ENCODE assay signal across 23 cellular contexts in the genomic region with DNA sequence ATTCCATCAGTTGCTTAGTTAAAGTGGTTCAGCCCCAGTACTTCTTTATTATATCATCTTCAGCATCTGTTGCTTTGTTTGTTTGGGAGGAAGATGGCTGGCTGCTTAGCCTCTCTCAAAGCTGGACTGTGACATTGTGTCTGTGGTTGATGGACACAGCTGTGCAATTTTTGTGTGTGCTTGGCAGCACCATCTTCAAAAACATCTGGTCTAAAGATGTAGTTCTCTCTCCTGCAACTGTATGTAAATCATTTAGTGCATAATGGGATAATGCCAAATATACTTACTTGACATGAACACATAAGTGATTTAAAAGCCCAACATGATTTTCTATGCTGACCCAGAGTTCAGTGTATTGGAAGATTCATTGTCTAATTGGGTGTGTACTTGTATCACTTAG.
DNase-seq lines count a peak whose midpoint lies in the region; ATAC-seq and TF ChIP-seq lines count a peak whose summit lies in the region.
"Had no signal": no experiment of that assay in that cellular context is flagged by ENCODE, and none has a peak within 500 bp of the region (broad histone marks: within the 10 kb centered on the region; RNA-seq: fewer than 3 reads in every experiment).

No MANE protein-coding gene starts in this region.

- peaks cover 79% of the 10 kb centered on the region for H4K20me1 ChIP-seq in IMR-90 (ENCODE audit: insufficient read depth, low read length)

- H2AK5ac ChIP-seq in IMR-90 (ENCODE audit: low read depth, low read length), result no peak overlapping the region

- no peaks in the 10 kb centered on the region for H3K27me3 ChIP-seq in IMR-90 (ENCODE audit: control insufficient read depth, insufficient read depth, low read length)
- no peaks in the 10 kb centered on the region for H3K27me3 ChIP-seq in dorsolateral prefrontal cortex
- no peaks in the 10 kb centered on the region for H3K27me3 ChIP-seq in MG63
- H3K27me3 ChIP-seq: BLaER1 treated with 17β-estradiol and CSF1 and Interleukin-3, amounts not matched to agents 10 nM and 100 nM had no signal

- H4K91ac ChIP-seq in IMR-90 (ENCODE audit: insufficient read depth, low read depth, low read length), result no peak overlapping the region

- no peak overlapping the region for H4K8ac ChIP-seq in IMR-90 (ENCODE audit: low read depth in 2 of 2, low read length in 2 of 2)

- 0 out of 2 replicates have a peak overlapping the region, but pooled peaks have one; percentile 1 for H3K14ac ChIP-seq in IMR-90 (replicated peaks; ENCODE audit: low read depth, low read length)

- no peak for ATAC-seq in IMR-90 (ENCODE audit: low read depth)
- ATAC-seq: natural killer cell treated with Interleukin-12 subunit alpha and Interleukin-12 subunit beta and Interleukin-15 and Interleukin-18, amount 100 ng/mL, for 72 hours had no signal

- peak overlapping the region; percentile 46; the same call in 1 of the 2 replicates for H3K23ac ChIP-seq in IMR-90 (ENCODE audit: low read depth, low read length)

- CTCF ChIA-PET in IMR-90 (lab: Yijun Ruan, JAX), result interaction anchor here (0.6 kb wide), 1 partner anchor 80 kb away, joined by 3 read pairs; no protein-coding TSS in a partner anchor

- H3K4me3 ChIP-seq in IMR-90 (ENCODE audit: insufficient read depth, low read depth, low read length) (no peak overlapping the region), dorsolateral prefrontal cortex (peak overlapping the region in 1 of 59 donors; percentile 5), MG63 (no peak overlapping the region)
- H3K4me3 ChIP-seq: BLaER1 treated with 17β-estradiol and CSF1 and Interleukin-3, amounts not matched to agents 10 nM and 100 nM; lung had no signal

- H2AK9ac ChIP-seq in IMR-90 (replicated peaks; ENCODE audit: low read depth, low read length, poor library complexity), result no peak overlapping the region

- H2BK5ac ChIP-seq in IMR-90 (ENCODE audit: low read depth, low read length, poor library complexity, severe bottlenecking), result no peak overlapping the region

- in situ Hi-C loops in IMR-90 (cut with MboI; ENCODE audit: low sequenced_read_pairs), result no loop called here

- intact Hi-C loops in IMR-90 (cut with micrococcal nuclease), result no loop called here
- intact Hi-C loops in dorsolateral prefrontal cortex (cut with DNase I), result no loop called here

- H3K4me2 ChIP-seq in IMR-90 (ENCODE audit: low read depth, low read length), result no peak overlapping the region
- H3K4me2 ChIP-seq: BLaER1 treated with 17β-estradiol and CSF1 and Interleukin-3, amounts not matched to agents 10 nM and 100 nM had no signal

- H3K4ac ChIP-seq in IMR-90 (ENCODE audit: low read depth, low read length), result 0 out of 2 replicates have a peak overlapping the region, but pooled peaks have one; percentile 2

- TF ChIP-seq POLR2A in IMR-90 (IDR thresholded peaks at IDR 0.05; ENCODE audit: low read depth, low read length), result no peak

- TF ChIP-seq CTCF in IMR-90 (conservative IDR thresholded peaks at IDR 0.05; ENCODE audit: low read depth, low read length) (no peak), dorsolateral prefrontal cortex (IDR thresholded peaks at IDR 0.05 in 54 of 56, conservative IDR thresholded peaks at IDR 0.05 in 2 of 56; ENCODE audit: low read depth in 1 of 56, partially characterized antibody in 56 of 56) (no peak)

- H3K4me1 ChIP-seq in IMR-90 (ENCODE audit: control insufficient read depth, insufficient read depth, low read length), result peaks cover 24% of the 10 kb centered on the region

- no peak overlapping the region for H3K18ac ChIP-seq in IMR-90 (ENCODE audit: low read depth, low read length)

- POLR2A ChIA-PET in IMR-90 (lab: Charles Lee; ENCODE audit: unreplicated experiment), result no interaction called here

- no TSS peak for BruUV-seq in IMR-90 (replicated peaks; lab: Mats Ljungman, UMichigan)

- H3K9me1 ChIP-seq in IMR-90 (ENCODE audit: insufficient read depth, low read length), result peaks cover 31% of the 10 kb centered on the region

- DNase-seq in DMS 273 (lab: John Stamatoyannopoulos, UW; ENCODE audit: unreplicated experiment), result peak; percentile 33
- no peak for DNase-seq in DMS 273 treated with DMSO at 0.1 percent for 48 hours (lab: John Stamatoyannopoulos, UW)
- peak; percentile 77 for DNase-seq in IMR-90
- DNase-seq in dorsolateral prefrontal cortex, result no peak
- peak; percentile 23 for DNase-seq in midbrain (lab: John Stamatoyannopoulos, UW)
- no peak for DNase-seq in cerebellum (ENCODE audit: low spot score)
- no peak for DNase-seq in MG63
- DNase-seq in effector CD4-positive, alpha-beta T cell, result no peak
- DNase-seq: activated CD4-positive, alpha-beta T cell treated with anti-CD3 and anti-CD28 coated beads for 4 hours; activated effector memory CD4-positive, alpha-beta T cell treated with Interleukin-2 at 50 U/mL for 16 hours; caudate nucleus; GF-D8; NCI-H1694; NCI-H345; posterior cingulate gyrus; small intestine; stimulated activated CD4-positive, alpha-beta T cell treated with anti-CD3 and anti-CD28 coated beads, Interleukin-4, amount 100 ng/mL, for 1 hour had no signal

- H3K27ac ChIP-seq in IMR-90 (ENCODE audit: insufficient read depth, low read length) (no peak overlapping the region), dorsolateral prefrontal cortex (peak overlapping the region in 55 of 59 donors; percentile 1 to 96 (median 69))
- H3K27ac ChIP-seq: 22Rv1; BLaER1 treated with 17β-estradiol and CSF1 and Interleukin-3, amounts not matched to agents 10 nM and 100 nM; HL-60; RWPE1 had no signal

- no peak overlapping the region for H2BK20ac ChIP-seq in IMR-90 (ENCODE audit: low read depth, low read length)

- no peak overlapping the region for H2AFZ ChIP-seq in IMR-90 (replicated peaks; ENCODE audit: low read length, poor library complexity)

- no peak overlapping the region for H3K9ac ChIP-seq in IMR-90 (ENCODE audit: low read depth, low read length)
- H3K9ac ChIP-seq: BLaER1 treated with 17β-estradiol and CSF1 and Interleukin-3, amounts not matched to agents 10 nM and 100 nM had no signal

- no peak overlapping the region for H2BK120ac ChIP-seq in IMR-90 (ENCODE audit: low read depth, low read length)

- peaks cover 1% of the 10 kb centered on the region; the same call in 1 of the 2 replicates for H3K36me3 ChIP-seq in IMR-90 (ENCODE audit: control insufficient read depth, insufficient read depth, low read length)
- peaks cover 3% of the 10 kb centered on the region; the same call in 1 of the 2 replicates for H3K36me3 ChIP-seq in MG63

- H2BK15ac ChIP-seq in IMR-90 (ENCODE audit: low read depth, low read length), result no peak overlapping the region

- dilution Hi-C loops in IMR-90 (cut with HindIII; ENCODE audit: low sequenced_read_pairs, unreplicated experiment), result no loop called here

- no peak overlapping the region for H3K56ac ChIP-seq in IMR-90 (ENCODE audit: extremely low read depth, insufficient read depth, low read length)

- no peak overlapping the region for H4K5ac ChIP-seq in IMR-90 (ENCODE audit: low read depth, low read length)

- TF ChIP-seq RAD21 in IMR-90 (IDR thresholded peaks at IDR 0.05; ENCODE audit: low read length), result no peak

- no peaks in the 10 kb centered on the region for H3K9me3 ChIP-seq in IMR-90 (ENCODE audit: control insufficient read depth, insufficient read depth, low read length)
- H3K9me3 ChIP-seq in MG63, result no peaks in the 10 kb centered on the region
- H3K9me3 ChIP-seq: BLaER1 treated with 17β-estradiol and CSF1 and Interleukin-3, amounts not matched to agents 10 nM and 100 nM had no signal

- peaks cover 27 to 77% of the 10 kb centered on the region in 2 experiments for H3K79me1 ChIP-seq in IMR-90 (ENCODE audit: low read depth in 1 of 2, low read length in 2 of 2)

TF ChIP-seq in IMR-90, 13 proteins besides CTCF, POLR2A, EP300 and RAD21:
- TF ChIP-seq MXI1 (IDR thresholded peaks at IDR 0.05; ENCODE audit: borderline replicate concordance, low read depth, low read length), result no peak
- TF ChIP-seq FOS (IDR thresholded peaks at IDR 0.05; ENCODE audit: low read depth, low read length), result no peak
- TF ChIP-seq RFX5 (IDR thresholded peaks at IDR 0.05; ENCODE audit: low read depth, low read length), result no peak
- TF ChIP-seq CEBPB (IDR thresholded peaks at IDR 0.05; ENCODE audit: low read depth, low read length), result no peak
- TF ChIP-seq BHLHE40 (IDR thresholded peaks at IDR 0.05; ENCODE audit: low read depth, low read length), result no peak
- TF ChIP-seq MAZ (IDR thresholded peaks at IDR 0.05; ENCODE audit: borderline replicate concordance, low read depth, low read length), result no peak

Comparison
In these comparisons a context has a peak if more than half of its experiments do, and no peak if none do; other contexts are left out.
1. DNase-seq: peak in DMS 273 (single experiment), IMR-90 (single experiment) and midbrain (single experiment); none in DMS 273 treated with DMSO at 0.1 percent for 48 hours (single experiment), dorsolateral prefrontal cortex (0 of 10), cerebellum (single experiment), MG63 (single experiment) and effector CD4-positive, alpha-beta T cell (single experiment).